In the genomic region with DNA sequence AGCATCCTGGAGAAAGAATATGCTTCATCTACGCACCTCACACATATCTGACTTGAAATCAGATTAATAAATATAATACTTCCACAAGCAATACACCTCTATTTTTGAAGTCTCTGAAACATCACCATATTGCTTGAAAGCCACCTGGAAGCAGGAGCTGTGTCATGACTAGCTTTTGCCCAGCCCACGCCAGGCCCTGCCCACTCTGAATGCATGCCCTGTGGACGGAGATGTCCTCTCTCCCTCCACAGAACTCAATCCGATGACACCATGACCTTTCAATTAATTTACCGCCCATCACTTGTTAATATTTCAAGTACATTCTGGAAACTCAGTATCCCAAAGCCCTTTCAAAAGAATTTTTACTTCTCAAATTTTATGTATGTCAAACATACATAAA, we compare ENCODE assay signal across 16 cellular contexts.
DNase-seq lines count a peak whose midpoint lies in the region; ATAC-seq and TF ChIP-seq lines count a peak whose summit lies in the region.
"Had no signal": no experiment of that assay in that cellular context is flagged by ENCODE, and none has a peak within 500 bp of the region (broad histone marks: within the 10 kb centered on the region; RNA-seq: fewer than 3 reads in every experiment).

No MANE protein-coding gene starts in this region.

- no peaks in the 10 kb centered on the region for H3K27me3 Mint-ChIP-seq in nephron (ENCODE audit: low read depth)
- H3K27me3 Mint-ChIP-seq: CD4-positive, alpha-beta memory T cell had no signal

- H3K27me3 ChIP-seq in DOHH2 (ENCODE audit: control insufficient read depth, low read length) (no peaks in the 10 kb centered on the region), skeletal muscle tissue (ENCODE audit: control insufficient read depth in 3 of 3, insufficient read depth in 3 of 3, low read length in 3 of 3) (no peaks in the 10 kb centered on the region)
- H3K27me3 ChIP-seq: BE2C had no signal

- DNase-seq in COLO829 (ENCODE audit: low spot score) (peak; percentile 4), NK-92 (lab: John Stamatoyannopoulos, UW; ENCODE audit: unreplicated experiment) (no peak)
- DNase-seq: BE2C; CD4-positive, alpha-beta memory T cell; COR-L47; DND-41; HCEC 1CT; HFFc6 had no signal

- H3K36me3 ChIP-seq in DOHH2 (ENCODE audit: control insufficient read depth, low read length) (peaks cover 14% of the 10 kb centered on the region), skeletal muscle tissue (ENCODE audit: control insufficient read depth in 3 of 3, insufficient read depth in 3 of 3, low read length in 3 of 3) (no peaks in the 10 kb centered on the region)
- H3K36me3 ChIP-seq: BE2C had no signal

- H3K36me3 Mint-ChIP-seq in nephron (ENCODE audit: low read depth) = no peaks in the 10 kb centered on the region
- H3K36me3 Mint-ChIP-seq: CD4-positive, alpha-beta memory T cell; IgD-negative memory B cell had no signal

- H3K27ac ChIP-seq in DOHH2 (ENCODE audit: low read depth, low read length) (peak overlapping the region; percentile 86), skeletal muscle tissue (ENCODE audit: low read depth, low read length) (peak overlapping the region; percentile 59)
- H3K27ac ChIP-seq: C4-2B had no signal

- peak overlapping the region; percentile 71 for H3K4me2 ChIP-seq in DOHH2 (ENCODE audit: low read length)

- TF ChIP-seq CTCF in DOHH2 (IDR thresholded peaks at IDR 0.05; ENCODE audit: low read depth, low read length, poor library complexity, severe bottlenecking) (no peak), nephron (IDR thresholded peaks at IDR 0.05; ENCODE audit: unreplicated experiment in 3 of 3) (no peak)

- ATAC-seq in GM19324 (IDR thresholded peaks at IDR 0.05; ENCODE audit: low FRiP score, unreplicated experiment) (no peak), GM21423 (IDR thresholded peaks at IDR 0.05; ENCODE audit: unreplicated experiment) (no peak)
- ATAC-seq: GM12878 had no signal

- H3K4me1 ChIP-seq in DOHH2 (ENCODE audit: control insufficient read depth, low read length) (peaks cover 99% of the 10 kb centered on the region), skeletal muscle tissue (ENCODE audit: control insufficient read depth in 3 of 3, insufficient read depth in 3 of 3, low read length in 3 of 3) (peaks cover 25 to 42% (median 40%) of the 10 kb centered on the region in 3 donors)

- H3K4me3 ChIP-seq in DOHH2 (ENCODE audit: low read length) (peak overlapping the region; percentile 71), skeletal muscle tissue (ENCODE audit: low read length in 3 of 3) (no peak overlapping the region)
- H3K4me3 ChIP-seq: GM12878 had no signal

- no peak overlapping the region for H3K4me3 Mint-ChIP-seq in nephron
- H3K4me3 Mint-ChIP-seq: CD4-positive, alpha-beta memory T cell; HFFc6; IgD-negative memory B cell had no signal

- no peak overlapping the region for H3K9ac ChIP-seq in skeletal muscle tissue (ENCODE audit: low read depth in 1 of 3, low read length in 3 of 3)

- H3F3A ChIP-seq in DOHH2 (ENCODE audit: control insufficient read depth, insufficient read depth) = peaks cover 37% of the 10 kb centered on the region

- H3K4me1 Mint-ChIP-seq in nephron = peaks cover 19% of the 10 kb centered on the region
- H3K4me1 Mint-ChIP-seq: CD4-positive, alpha-beta memory T cell; IgD-negative memory B cell had no signal

- H3K79me2 ChIP-seq in DOHH2 (ENCODE audit: control insufficient read depth, low read length) = peaks cover 99% of the 10 kb centered on the region

- H3K9me3 Mint-ChIP-seq in nephron = no peaks in the 10 kb centered on the region
- H3K9me3 Mint-ChIP-seq: CD4-positive, alpha-beta memory T cell; HFFc6; IgD-negative memory B cell had no signal

- H3K9me2 ChIP-seq in DOHH2 (replicated peaks; ENCODE audit: control insufficient read depth, low read length) = no peaks in the 10 kb centered on the region

- H3K9me3 ChIP-seq in DOHH2 (ENCODE audit: control insufficient read depth, insufficient read depth, low read length) (no peaks in the 10 kb centered on the region), skeletal muscle tissue (ENCODE audit: control insufficient read depth in 3 of 3, low read length in 3 of 3) (no peaks in the 10 kb centered on the region)
- H3K9me3 ChIP-seq: BE2C had no signal

- no peaks in the 10 kb centered on the region for H4K20me1 ChIP-seq in DOHH2 (ENCODE audit: control insufficient read depth, insufficient read depth, low read depth, low read length)

- H3K27ac Mint-ChIP-seq in nephron = peak overlapping the region in 2 of 3 experiments; percentile 43 to 47
- H3K27ac Mint-ChIP-seq: CD4-positive, alpha-beta memory T cell; HFFc6; IgD-negative memory B cell had no signal
